Comparison of ENCODE assay signal across 17 cellular contexts in the genomic region with DNA sequence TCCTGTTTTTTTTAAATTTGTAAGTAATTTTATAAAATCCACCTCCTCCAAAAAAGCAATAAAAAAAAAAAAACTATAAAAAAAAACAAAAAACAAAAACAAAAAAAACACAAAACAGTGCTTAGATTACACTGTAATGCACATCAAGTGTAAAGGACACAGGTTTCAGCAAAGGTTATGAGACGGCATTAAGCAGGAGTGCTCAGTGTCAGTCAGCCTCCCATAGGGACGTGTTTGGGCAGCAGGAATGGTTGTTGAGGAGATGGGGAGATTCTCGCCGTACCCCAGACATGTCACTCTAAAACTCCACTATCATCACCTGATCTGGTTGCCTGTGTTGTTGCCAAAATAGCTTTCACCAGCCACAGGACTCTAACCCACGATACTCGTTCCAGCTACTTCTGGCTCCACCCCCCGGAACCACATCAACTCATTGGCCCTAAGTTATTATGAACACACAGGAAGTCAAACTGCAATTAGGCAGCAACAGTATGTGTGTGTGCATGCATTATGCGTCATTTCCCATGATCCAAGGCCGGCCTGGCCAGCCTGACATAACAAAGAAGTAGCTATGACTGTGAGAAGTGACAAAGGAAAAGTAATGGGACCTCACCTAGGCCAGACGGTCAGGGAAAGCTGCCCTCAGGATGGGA. TPM values are rescaled to one million over a fixed set of nuclear protein-coding genes. Genes with fewer than 3 reads are reported as not detected.
DNase-seq lines count a peak whose midpoint lies in the region; TF ChIP-seq lines count a peak whose summit lies in the region.
"Had no signal": no experiment of that assay in that cellular context is flagged by ENCODE, and none has a peak within 500 bp of the region (broad histone marks: within the 10 kb centered on the region; RNA-seq: fewer than 3 reads in every experiment).

No MANE protein-coding gene starts in this region.

- H3K4me3 Mint-ChIP-seq in T-helper 2 cell treated with Interferon-gamma antibody and Interleukin-4, amounts not matched to agents 5 μg/mL and 100 μg/mL, for 36 hours, result no peak overlapping the region
- H3K4me3 Mint-ChIP-seq in mesothelial cell of epicardium, result no peak overlapping the region
- H3K4me3 Mint-ChIP-seq: activated naive CD4-positive, alpha-beta T cell treated with anti-CD3 and anti-CD28 coated beads, Interleukin-2, amount 50 U/mL, for 24 hours; CD14-positive monocyte; dendritic cell treated with granulocyte-macrophage colony-stimulating factor and Interleukin-4, amounts not matched to agents 40 ng/mL and 50 ng/mL, for 4 days; stimulated activated naive B cell treated with anti-CD40 and anti-IgM and Interleukin-4, amounts not matched to agents 10 μg/mL and 1 μg/mL and 100 μg/mL, for 72 hours had no signal

- no peak for TF ChIP-seq CTCF in mesothelial cell of epicardium (IDR thresholded peaks at IDR 0.05; ENCODE audit: unreplicated experiment)

- DNase-seq in stimulated activated CD4-positive, alpha-beta T cell treated with anti-CD3 and anti-CD28 coated beads, Interleukin-15, amount 100 ng/mL, for 24 hours, result peak; percentile 20
- DNase-seq in stimulated activated CD4-positive, alpha-beta T cell treated with anti-CD3 and anti-CD28 coated beads, Interleukin-12 subunit alpha, Interleukin-12 subunit beta, amount 100 ng/mL, for 4 hours, result no peak
- peak; percentile 20 for DNase-seq in T-helper 2 cell treated with Interferon-gamma antibody and Interleukin-4, amounts not matched to agents 5 μg/mL and 100 μg/mL, for 36 hours (ENCODE audit: low spot score)
- DNase-seq in epithelial cell of prostate (ENCODE audit: low read depth, low spot score) (no peak), DMS153 treated with DMSO at 0.1 percent for 48 hours (lab: John Stamatoyannopoulos, UW; ENCODE audit: unreplicated experiment) (no peak), mesothelial cell of epicardium (ENCODE audit: low spot score in 2 of 2, unreplicated experiment in 2 of 2) (no peak), midbrain (lab: John Stamatoyannopoulos, UW) (no peak), NCI-H82 treated with DMSO at 0.1 percent for 48 hours (lab: John Stamatoyannopoulos, UW; ENCODE audit: unreplicated experiment) (no peak)
- DNase-seq: glutamatergic neuron; MM.1S; NCI-H446 treated with DMSO at 0.1 percent for 48 hours; pancreas; SHP77; stimulated activated naive B cell treated with anti-CD40 and anti-IgM and Interleukin-4, amounts not matched to agents 10 μg/mL and 1 μg/mL and 100 μg/mL, for 72 hours had no signal

- H3K9me3 Mint-ChIP-seq in T-helper 2 cell treated with Interferon-gamma antibody and Interleukin-4, amounts not matched to agents 5 μg/mL and 100 μg/mL, for 36 hours, result no peaks in the 10 kb centered on the region
- H3K9me3 Mint-ChIP-seq in mesothelial cell of epicardium, result peaks cover 7% of the 10 kb centered on the region
- H3K9me3 Mint-ChIP-seq: activated naive CD4-positive, alpha-beta T cell treated with anti-CD3 and anti-CD28 coated beads, Interleukin-2, amount 50 U/mL, for 24 hours had no signal

- H3K36me3 Mint-ChIP-seq in T-helper 2 cell treated with Interferon-gamma antibody and Interleukin-4, amounts not matched to agents 5 μg/mL and 100 μg/mL, for 36 hours (ENCODE audit: low read depth), result no peaks in the 10 kb centered on the region
- peaks cover 2% of the 10 kb centered on the region for H3K36me3 Mint-ChIP-seq in mesothelial cell of epicardium
- H3K36me3 Mint-ChIP-seq: activated naive CD4-positive, alpha-beta T cell treated with anti-CD3 and anti-CD28 coated beads, Interleukin-2, amount 50 U/mL, for 24 hours; CD14-positive monocyte; stimulated activated naive B cell treated with anti-CD40 and anti-IgM and Interleukin-4, amounts not matched to agents 10 μg/mL and 1 μg/mL and 100 μg/mL, for 72 hours had no signal

- H3K27me3 Mint-ChIP-seq in T-helper 2 cell treated with Interferon-gamma antibody and Interleukin-4, amounts not matched to agents 5 μg/mL and 100 μg/mL, for 36 hours (ENCODE audit: low read depth), result no peaks in the 10 kb centered on the region
- no peaks in the 10 kb centered on the region for H3K27me3 Mint-ChIP-seq in mesothelial cell of epicardium (ENCODE audit: low read depth)
- H3K27me3 Mint-ChIP-seq: activated naive CD4-positive, alpha-beta T cell treated with anti-CD3 and anti-CD28 coated beads, Interleukin-2, amount 50 U/mL, for 24 hours; dendritic cell treated with granulocyte-macrophage colony-stimulating factor and Interleukin-4, amounts not matched to agents 40 ng/mL and 50 ng/mL, for 4 days; stimulated activated naive B cell treated with anti-CD40 and anti-IgM and Interleukin-4, amounts not matched to agents 10 μg/mL and 1 μg/mL and 100 μg/mL, for 72 hours had no signal

- peaks cover 9% of the 10 kb centered on the region for H3K4me1 Mint-ChIP-seq in T-helper 2 cell treated with Interferon-gamma antibody and Interleukin-4, amounts not matched to agents 5 μg/mL and 100 μg/mL, for 36 hours (ENCODE audit: low read depth)
- H3K4me1 Mint-ChIP-seq in mesothelial cell of epicardium, result peaks cover 10% of the 10 kb centered on the region
- H3K4me1 Mint-ChIP-seq: CD14-positive monocyte had no signal

- H3K27ac Mint-ChIP-seq in T-helper 2 cell treated with Interferon-gamma antibody and Interleukin-4, amounts not matched to agents 5 μg/mL and 100 μg/mL, for 36 hours, result peak overlapping the region; percentile 52
- H3K27ac Mint-ChIP-seq in mesothelial cell of epicardium, result no peak overlapping the region
- H3K27ac Mint-ChIP-seq: activated naive CD4-positive, alpha-beta T cell treated with anti-CD3 and anti-CD28 coated beads, Interleukin-2, amount 50 U/mL, for 24 hours; CD14-positive monocyte; dendritic cell treated with granulocyte-macrophage colony-stimulating factor and Interleukin-4, amounts not matched to agents 40 ng/mL and 50 ng/mL, for 4 days; stimulated activated naive B cell treated with anti-CD40 and anti-IgM and Interleukin-4, amounts not matched to agents 10 μg/mL and 1 μg/mL and 100 μg/mL, for 72 hours had no signal

- peak overlapping the region; percentile 45 for H3K27ac ChIP-seq in epithelial cell of prostate
- H3K27ac ChIP-seq: pancreas had no signal

RNA-seq across cellular contexts. Expression of gene ECT2L, which starts 28.7 kb away (rescaled TPM):
- 0.14 to 0.40 TPM (median 0.40 TPM) in 3 replicates for total RNA-seq in mesothelial cell of epicardium

RNA-seq across cellular contexts. Expression of gene CCDC28A, which starts 51.0 kb away (rescaled TPM):
- 12.7 to 15.0 TPM (median 13.3 TPM) in 3 replicates for total RNA-seq in mesothelial cell of epicardium

Comparison
In these comparisons a context has a peak if more than half of its experiments do, and no peak if none do; other contexts are left out.
1. DNase-seq: peak in stimulated activated CD4-positive, alpha-beta T cell treated with anti-CD3 and anti-CD28 coated beads, Interleukin-15, amount 100 ng/mL, for 24 hours (single experiment) and T-helper 2 cell treated with Interferon-gamma antibody and Interleukin-4, amounts not matched to agents 5 μg/mL and 100 μg/mL, for 36 hours (single experiment); none in stimulated activated CD4-positive, alpha-beta T cell treated with anti-CD3 and anti-CD28 coated beads, Interleukin-12 subunit alpha, Interleukin-12 subunit beta, amount 100 ng/mL, for 4 hours (single experiment), epithelial cell of prostate (single experiment), DMS153 treated with DMSO at 0.1 percent for 48 hours (single experiment), mesothelial cell of epicardium (0 of 2), midbrain (single experiment) and NCI-H82 treated with DMSO at 0.1 percent for 48 hours (single experiment).